Comparison of ENCODE assay signal across 8 cellular contexts in genomic region chr14:73746540-73747385, GRCh38. TPM values are rescaled to one million over a fixed set of nuclear protein-coding genes. Genes with fewer than 3 reads are reported as not detected.
DNase-seq lines count a peak whose midpoint lies in the region; ATAC-seq and TF ChIP-seq lines count a peak whose summit lies in the region.

No MANE protein-coding gene starts in this region.

- intact Hi-C loops in breast epithelium (cut with DNase I; ENCODE audit: low total_unique reads): no loop called here

- no peak for DNase-seq in AG04450 (ENCODE audit: low read depth, low spot score)
- DNase-seq in breast epithelium (ENCODE audit: low spot score in 2 of 2): no peak
- no peak for DNase-seq in UCSD-AML1 (lab: John Stamatoyannopoulos, UW; ENCODE audit: unreplicated experiment)

- H3K27me3 ChIP-seq in AG04450 (ENCODE audit: control insufficient read depth, insufficient read depth, low read length): no peaks in the 10 kb centered on the region
- H3K27me3 ChIP-seq in HUES48 (ENCODE audit: control insufficient read depth, insufficient read depth, low read length): no peaks in the 10 kb centered on the region
- H3K27me3 ChIP-seq in breast epithelium: no peaks in the 10 kb centered on the region

- CTCF ChIA-PET in AG04450 (lab: Charles Lee): interaction anchor here (0.7 to 1.2 kb wide), 4 partner anchors 13 to 23 kb away, joined by 3 read pairs; no protein-coding TSS in a partner anchor

- H3K4me3 ChIP-seq in AG04450 (ENCODE audit: low read depth, low read length): no peak overlapping the region
- H3K4me3 ChIP-seq in HUES48 (ENCODE audit: low read depth, low read length): no peak overlapping the region
- no peak overlapping the region for H3K4me3 ChIP-seq in breast epithelium
- no peak overlapping the region for H3K4me3 ChIP-seq in mesodermal cell (ENCODE audit: extremely low read depth, insufficient read depth, low read length, poor library complexity, severe bottlenecking)

- H3K36me3 ChIP-seq in HUES48 (ENCODE audit: control insufficient read depth, insufficient read depth, low read length) (no peaks in the 10 kb centered on the region), breast epithelium (no peaks in the 10 kb centered on the region), mesodermal cell (ENCODE audit: control insufficient read depth, insufficient read depth, low read length) (no peaks in the 10 kb centered on the region)

- no peak for ATAC-seq in GM18498 (IDR thresholded peaks at IDR 0.05; ENCODE audit: unreplicated experiment)
- no peak for ATAC-seq in GM21447 (IDR thresholded peaks at IDR 0.05; ENCODE audit: unreplicated experiment)
- no peak for ATAC-seq in HG02763 (IDR thresholded peaks at IDR 0.05; ENCODE audit: unreplicated experiment)

- no peaks in the 10 kb centered on the region for H3K9me3 ChIP-seq in AG04450 (ENCODE audit: control insufficient read depth, insufficient read depth, low read length)
- no peaks in the 10 kb centered on the region for H3K9me3 ChIP-seq in HUES48 (ENCODE audit: control insufficient read depth, insufficient read depth, low read length)
- H3K9me3 ChIP-seq in breast epithelium: no peaks in the 10 kb centered on the region
- no peaks in the 10 kb centered on the region for H3K9me3 ChIP-seq in mesodermal cell (ENCODE audit: control insufficient read depth, low read length)

- H3K9ac ChIP-seq in HUES48 (ENCODE audit: low read depth, low read length): no peak overlapping the region

- H3K4me1 ChIP-seq in HUES48 (ENCODE audit: control insufficient read depth, insufficient read depth, low read length) (peaks cover 34% of the 10 kb centered on the region), breast epithelium (peaks cover 53 to 77% of the 10 kb centered on the region in 2 donors), mesodermal cell (ENCODE audit: control insufficient read depth, insufficient read depth, low read length, poor library complexity, severe bottlenecking) (peaks cover 61% of the 10 kb centered on the region)

- peak; percentile 39 for TF ChIP-seq CTCF in AG04450 (IDR thresholded peaks at IDR 0.05; ENCODE audit: low read depth, low read length)
- peak in 1 of 3 donors; percentile 16 for TF ChIP-seq CTCF in breast epithelium (IDR thresholded peaks at IDR 0.05)

- 46 to 61% methylated on average over 4 to 5 of the region's 5 CpGs for WGBS in mesodermal cell (ENCODE audit: insufficient coverage in 2 of 2), 2 experiments

- POLR2A ChIA-PET in AG04450 (lab: Yijun Ruan, JAX): interaction anchor here (0.6 to 1.1 kb wide), 2 partner anchors 13 to 246 kb away, joined by 3 to 4 read pairs; a partner anchor contains a TSS

- H3K27ac ChIP-seq in AG04450 (ENCODE audit: low read depth, low read length): peak overlapping the region; percentile 31
- peak overlapping the region; percentile 34 for H3K27ac ChIP-seq in HUES48 (ENCODE audit: low read depth, low read length)
- peak overlapping the region; percentile 82 to 91 for H3K27ac ChIP-seq in breast epithelium
- peak overlapping the region; percentile 48 for H3K27ac ChIP-seq in mesodermal cell (ENCODE audit: low read depth, low read length, severe bottlenecking)

- TF ChIP-seq POLR2A in breast epithelium (IDR thresholded peaks at IDR 0.05): no peak

RNA-seq across cellular contexts. Expression of gene PNMA1, which starts 32.6 kb away (rescaled TPM):
- 21.3 and 21.5 TPM in 2 replicates for polyA plus RNA-seq in AG04450 (2011; rRNA removed)
- polyA minus RNA-seq in AG04450 (2011; rRNA and poly(A)+ RNA removed): 10.9 and 12.6 TPM in 2 replicates
- 10 to 100 TPM; 12.1 to 19.3 (median 19.2) TPM for total RNA-seq in breast epithelium
- polyA plus RNA-seq in mesodermal cell (2013, experiment 1 of 2): 37.4 TPM
- 35.1 TPM for polyA plus RNA-seq in mesodermal cell (2013, experiment 2 of 2)

Comparison
In these comparisons a context has a peak if more than half of its experiments do, and no peak if none do; other contexts are left out.
1. H3K27ac ChIP-seq: peak in every context shown above with its lines; median percentile 86 in breast epithelium; 48 in mesodermal cell; 34 in HUES48; 31 in AG04450.